In the genomic region with DNA sequence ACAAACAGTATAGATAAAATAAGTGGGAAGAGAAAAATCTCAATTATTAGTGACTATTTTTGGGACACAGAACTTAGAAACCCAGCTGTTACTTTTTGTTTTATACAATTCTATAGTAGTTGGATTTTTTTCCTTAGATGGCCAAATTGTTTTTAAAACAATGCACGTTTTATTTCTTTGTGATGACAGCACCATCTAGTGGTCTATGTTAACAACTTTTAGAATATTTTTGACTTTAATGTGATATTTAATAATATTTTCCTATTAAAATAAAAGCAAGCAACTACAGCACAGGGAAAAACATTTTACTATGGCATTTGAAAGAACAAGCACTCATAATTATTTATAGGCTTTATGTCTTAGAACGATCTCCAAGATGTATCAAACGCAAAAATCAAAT, we compare ENCODE assay signal across 11 cellular contexts. TPM values are rescaled to one million over a fixed set of nuclear protein-coding genes. Genes with fewer than 3 reads are reported as not detected.
DNase-seq lines count a peak whose midpoint lies in the region; ATAC-seq, FAIRE-seq and TF ChIP-seq lines count a peak whose summit lies in the region.
"Had no signal": no experiment of that assay in that cellular context is flagged by ENCODE, and none has a peak within 500 bp of the region (broad histone marks: within the 10 kb centered on the region; RNA-seq: fewer than 3 reads in every experiment).

No MANE protein-coding gene starts in this region.

- CTCF ChIA-PET in endothelial cell of umbilical vein (lab: Charles Lee), result interaction anchor here (0.6 to 1.5 kb wide), 6 partner anchors 9 to 1198 kb away, joined by 3 to 12 read pairs (median 4); no protein-coding TSS in a partner anchor

- POLR2A ChIA-PET in endothelial cell of umbilical vein (lab: Charles Lee), result no interaction called here

- H3K4me3 ChIP-seq in endothelial cell of umbilical vein (replicated peaks in 1 of 3; ENCODE audit: insufficient read depth in 1 of 3, low read depth in 1 of 3, low read length in 3 of 3), result no peak overlapping the region
- H3K4me3 ChIP-seq in small intestine (ENCODE audit: low read depth in 1 of 2, low read length in 2 of 2), result no peak overlapping the region

- H3K27ac ChIP-seq in endothelial cell of umbilical vein (ENCODE audit: insufficient read depth, low read depth, low read length) (no peak overlapping the region), small intestine (ENCODE audit: low read depth in 1 of 2, low read length in 1 of 2) (no peak overlapping the region)
- H3K27ac ChIP-seq: HL-60 had no signal

- dilution Hi-C loops in endothelial cell of umbilical vein (cut with MboI; ENCODE audit: extremely low pct_ligation_motif_present, low sequenced_read_pairs), result no loop called here

- no peaks in the 10 kb centered on the region for H3K4me1 ChIP-seq in endothelial cell of umbilical vein (ENCODE audit: control insufficient read depth, extremely low read depth, insufficient read depth, low read length)
- H3K4me1 ChIP-seq in small intestine (ENCODE audit: control insufficient read depth in 2 of 2, insufficient read depth in 1 of 2, low read depth in 1 of 2, low read length in 1 of 2), result no peaks in the 10 kb centered on the region

- DNase-seq in NOMO-1 treated with DMSO at 0.1 percent for 48 hours (lab: John Stamatoyannopoulos, UW; ENCODE audit: unreplicated experiment), result peak; percentile 8
- DNase-seq in NOMO-1 treated with dmso at 0.1 percent for 144 hours (lab: John Stamatoyannopoulos, UW; ENCODE audit: unreplicated experiment), result no peak
- DNase-seq in NCI-H69 (lab: John Stamatoyannopoulos, UW), result peak; percentile 4
- peak; percentile 20 for DNase-seq in endothelial cell of umbilical vein (ENCODE audit: low read depth, low spot score)
- DNase-seq in small intestine, result no peak
- DNase-seq in nucleus accumbens (lab: John Stamatoyannopoulos, UW), result no peak
- no peak for DNase-seq in HuH-7 (ENCODE audit: low spot score)

- intact Hi-C loops in endothelial cell of umbilical vein (cut with micrococcal nuclease), result loop anchor here (1.0 kb wide), 2 partner anchors 1198 to 1264 kb away; no protein-coding TSS in a partner anchor

- H3K4me2 ChIP-seq in endothelial cell of umbilical vein (ENCODE audit: insufficient read depth, low read length), result no peak overlapping the region

- no peak for TF ChIP-seq POLR2A in endothelial cell of umbilical vein (IDR thresholded peaks at IDR 0.05; ENCODE audit: low read depth, low read length)

- ATAC-seq in GM19328 (IDR thresholded peaks at IDR 0.05; ENCODE audit: unreplicated experiment), result no peak
- ATAC-seq: naive thymus-derived CD8-positive, alpha-beta T cell had no signal

- H4K20me1 ChIP-seq in endothelial cell of umbilical vein (replicated peaks; ENCODE audit: control insufficient read depth, extremely low read depth, insufficient read depth, low read length), result no peaks in the 10 kb centered on the region

- no peaks in the 10 kb centered on the region for H3K36me3 ChIP-seq in endothelial cell of umbilical vein (ENCODE audit: control insufficient read depth in 2 of 2, extremely low read depth in 1 of 2, insufficient read depth in 2 of 2, low read length in 2 of 2)
- H3K36me3 ChIP-seq in small intestine (ENCODE audit: control insufficient read depth in 2 of 2, insufficient read depth in 2 of 2, low read length in 2 of 2), result no peaks in the 10 kb centered on the region

- no peaks in the 10 kb centered on the region for H3K9me1 ChIP-seq in endothelial cell of umbilical vein (replicated peaks; ENCODE audit: control insufficient read depth, extremely low read depth, insufficient read depth, low read length)

- no peaks in the 10 kb centered on the region for H3K27me3 ChIP-seq in endothelial cell of umbilical vein (ENCODE audit: control insufficient read depth in 2 of 2, insufficient read depth in 2 of 2, low read length in 2 of 2)
- no peaks in the 10 kb centered on the region for H3K27me3 ChIP-seq in small intestine (ENCODE audit: control insufficient read depth in 2 of 2, insufficient read depth in 2 of 2, low read length in 2 of 2)

- no peak overlapping the region for H3K9ac ChIP-seq in endothelial cell of umbilical vein (replicated peaks; ENCODE audit: extremely low read depth, insufficient read depth, low read length)

- TF ChIP-seq CTCF in endothelial cell of umbilical vein (IDR thresholded peaks at IDR 0.05; ENCODE audit: extremely low read depth in 1 of 2, insufficient read depth in 1 of 2, low read depth in 1 of 2, low read length in 2 of 2), result peak in 1 of 2 donors; percentile 12

- H2AFZ ChIP-seq in endothelial cell of umbilical vein (ENCODE audit: low read depth, low read length), result no peak overlapping the region

- BruUV-seq in endothelial cell of umbilical vein (replicated peaks; lab: Mats Ljungman, UMichigan), result no TSS peak

- FAIRE-seq in endothelial cell of umbilical vein (lab: Jason Lieb, UNC) (no peak), small intestine (lab: Jason Lieb, UNC) (peak; percentile 68)

- H3K79me2 ChIP-seq in endothelial cell of umbilical vein (ENCODE audit: control insufficient read depth, insufficient read depth, low read length), result no peaks in the 10 kb centered on the region

- whole genome bisulfite sequencing in small intestine, 3 donors, result 41 to 52% (median 43%) methylated on average over 3 of the region's 3 CpGs

- H3K9me3 ChIP-seq in endothelial cell of umbilical vein (replicated peaks; ENCODE audit: control insufficient read depth, insufficient read depth, low read length) (no peaks in the 10 kb centered on the region), small intestine (ENCODE audit: control insufficient read depth, low read depth) (no peaks in the 10 kb centered on the region)

TF ChIP-seq in endothelial cell of umbilical vein, 7 proteins besides CTCF, POLR2A, EP300 and RAD21:
- no peak for TF ChIP-seq EZH2 (IDR thresholded peaks at IDR 0.05; ENCODE audit: borderline replicate concordance, low read depth, low read length, severe bottlenecking)

RNA-seq across cellular contexts. Expression of gene SMIM31, which starts 5.6 kb away (rescaled TPM):
- total RNA-seq in endothelial cell of umbilical vein, result not detected in 2 replicates
- not detected in 2 replicates for polyA plus RNA-seq in endothelial cell of umbilical vein
- not detected in 2 replicates for polyA plus RNA-seq in endothelial cell of umbilical vein (2011; cell fraction: cytosol; rRNA removed)
- polyA plus RNA-seq in endothelial cell of umbilical vein (2011; cell fraction: nucleus; rRNA removed), result not detected in 2 replicates
- polyA plus RNA-seq in endothelial cell of umbilical vein (2012), result not detected in 2 replicates
- not detected in 2 replicates for polyA minus RNA-seq in endothelial cell of umbilical vein
- polyA minus RNA-seq in endothelial cell of umbilical vein (2011; cell fraction: cytosol; rRNA and poly(A)+ RNA removed), result not detected
- polyA minus RNA-seq in endothelial cell of umbilical vein (2011; cell fraction: nucleus; rRNA and poly(A)+ RNA removed), result not detected in 2 replicates
- polyA plus RNA-seq in small intestine, result 10 to 100 TPM; 16.7 to 86.1 (median 44.6) TPM
- total RNA-seq: Daoy; naive thymus-derived CD8-positive, alpha-beta T cell had no signal
- polyA plus RNA-seq: naive thymus-derived CD8-positive, alpha-beta T cell had no signal

Comparison
In these comparisons a context has a peak if more than half of its experiments do, and no peak if none do; other contexts are left out.
1. DNase-seq: peak in NOMO-1 treated with DMSO at 0.1 percent for 48 hours (single experiment), NCI-H69 (single experiment) and endothelial cell of umbilical vein (single experiment); none in NOMO-1 treated with dmso at 0.1 percent for 144 hours (single experiment), small intestine (single experiment), nucleus accumbens (0 of 56) and HuH-7 (single experiment).
2. RNA of gene SMIM31, which starts 5.6 kb away (polyA plus RNA-seq): 16.7 to 86.1 TPM in small intestine; not detected in endothelial cell of umbilical vein; every median in the first group is over 10 times any median in the second.